1 cellular context compared by ENCODE assay signal in genomic region chr15:55196458-55197361, GRCh38.
TF ChIP-seq lines count a peak whose summit lies in the region.

TSS of gene RSL24D1 (minus strand) at chr15:55196941. CDS start at chr15:55196890, 51 bp downstream.

TF ChIP-seq in HepG2, 621 proteins besides CTCF, POLR2A, EP300 and RAD21 (continued from another document and continues in another):
- TF ChIP-seq ZBTB2 (CRISPR knock-in tag; IDR thresholded peaks at IDR 0.05; ENCODE audit: low read depth) = 0 out of 2 replicates have a peak, but pooled peaks have one; percentile 29
- TF ChIP-seq ZNF557 (CRISPR knock-in tag; IDR thresholded peaks at IDR 0.05) = no peak
- peak; percentile 59; the same call in 1 of the 2 replicates for TF ChIP-seq FOXA3 (CRISPR knock-in tag; IDR thresholded peaks at IDR 0.05)
- peak; percentile 53; the same call in 1 of the 2 replicates for TF ChIP-seq ESRRA (CRISPR knock-in tag; IDR thresholded peaks at IDR 0.05; ENCODE audit: low read depth)
- TF ChIP-seq THAP7 (CRISPR knock-in tag; IDR thresholded peaks at IDR 0.05) = 0 out of 2 replicates have a peak, but pooled peaks have one; percentile 62
- 0 out of 2 replicates have a peak, but pooled peaks have one; percentile 74 for TF ChIP-seq ZNF790 (CRISPR knock-in tag; IDR thresholded peaks at IDR 0.05; ENCODE audit: borderline replicate concordance)
- peak; percentile 98 for TF ChIP-seq YEATS2 (CRISPR knock-in tag; IDR thresholded peaks at IDR 0.05; ENCODE audit: borderline replicate concordance)
- peak; percentile 78 for TF ChIP-seq MXD4 (CRISPR knock-in tag; IDR thresholded peaks at IDR 0.05)
- no peak for TF ChIP-seq ZC3H13 (CRISPR knock-in tag; IDR thresholded peaks at IDR 0.05)
- TF ChIP-seq MAZ (IDR thresholded peaks at IDR 0.05; ENCODE audit: borderline replicate concordance, low read depth, low read length) = 0 out of 2 replicates have a peak, but pooled peaks have one; percentile 18
- peak; percentile 89 for TF ChIP-seq MAZ (CRISPR knock-in tag; IDR thresholded peaks at IDR 0.05; ENCODE audit: low read depth)
- TF ChIP-seq CERS6 (CRISPR knock-in tag; IDR thresholded peaks at IDR 0.05) = no peak
- peak; percentile 71; the same call in 1 of the 2 replicates for TF ChIP-seq ZNF703 (CRISPR knock-in tag; IDR thresholded peaks at IDR 0.05; ENCODE audit: borderline replicate concordance)
- peak; percentile 89 for TF ChIP-seq U2AF1 (optimal IDR thresholded peaks at IDR 0.05; ENCODE audit: low read depth, low read length)
- TF ChIP-seq TOPORS (CRISPR knock-in tag; IDR thresholded peaks at IDR 0.05) = no peak
- TF ChIP-seq HMGXB3 (CRISPR knock-in tag; IDR thresholded peaks at IDR 0.05; ENCODE audit: borderline replicate concordance) = 0 out of 2 replicates have a peak, but pooled peaks have one; percentile 33
- TF ChIP-seq ARID4A (CRISPR knock-in tag; IDR thresholded peaks at IDR 0.05; ENCODE audit: borderline replicate concordance) = peak; percentile 92
- TF ChIP-seq FIP1L1 (IDR thresholded peaks at IDR 0.05; ENCODE audit: borderline replicate concordance, insufficient read depth, low read depth, low read length) = no peak
- TF ChIP-seq TBX3 (IDR thresholded peaks at IDR 0.05; ENCODE audit: borderline replicate concordance) = no peak
- TF ChIP-seq ZNF605 (CRISPR knock-in tag; IDR thresholded peaks at IDR 0.05) = peak; percentile 67; the same call in 1 of the 2 replicates
- TF ChIP-seq ATF7 (IDR thresholded peaks at IDR 0.05) = peak; percentile 73
- peak; percentile 53; the same call in 1 of the 2 replicates for TF ChIP-seq ATF7 (CRISPR knock-in tag; IDR thresholded peaks at IDR 0.05)
- peak; percentile 79; the same call in 1 of the 2 replicates for TF ChIP-seq ZFP91 (CRISPR knock-in tag; IDR thresholded peaks at IDR 0.05; ENCODE audit: borderline replicate concordance)
- peak; percentile 57; the same call in 1 of the 2 replicates for TF ChIP-seq ZBTB21 (CRISPR knock-in tag; IDR thresholded peaks at IDR 0.05)
- peak; percentile 65; the same call in 1 of the 2 replicates for TF ChIP-seq ZNF639 (CRISPR knock-in tag; conservative IDR thresholded peaks at IDR 0.05)
- no peak; the same call in 1 of the 2 replicates for TF ChIP-seq ZMYM3 (CRISPR knock-in tag; IDR thresholded peaks at IDR 0.05)
- TF ChIP-seq RNF2 (conservative IDR thresholded peaks at IDR 0.05; ENCODE audit: low read depth) = 0 out of 2 replicates have a peak, but pooled peaks have one; percentile 45
- 0 out of 2 replicates have a peak, but pooled peaks have one; percentile 70 for TF ChIP-seq ZSCAN9 (CRISPR knock-in tag; IDR thresholded peaks at IDR 0.05; ENCODE audit: borderline replicate concordance)
- TF ChIP-seq KMT2B (CRISPR knock-in tag; IDR thresholded peaks at IDR 0.05) = peak; percentile 96
- TF ChIP-seq PTBP1 (IDR thresholded peaks at IDR 0.05; ENCODE audit: low read depth, low read length, poor library complexity, severe bottlenecking) = no peak
- TF ChIP-seq ZKSCAN8 (CRISPR knock-in tag; IDR thresholded peaks at IDR 0.05; ENCODE audit: borderline replicate concordance) = peak; percentile 92
- 0 out of 2 replicates have a peak, but pooled peaks have one; percentile 43 for TF ChIP-seq ZNF704 (CRISPR knock-in tag; IDR thresholded peaks at IDR 0.05; ENCODE audit: borderline replicate concordance)
- peak; percentile 40; the same call in 1 of the 2 replicates for TF ChIP-seq ZIK1 (CRISPR knock-in tag; IDR thresholded peaks at IDR 0.05; ENCODE audit: borderline replicate concordance, low read depth)
- peak; percentile 87 for TF ChIP-seq ATF3 (CRISPR knock-in tag; IDR thresholded peaks at IDR 0.05)
- TF ChIP-seq KMT2A (CRISPR knock-in tag; IDR thresholded peaks at IDR 0.05) = peak; percentile 96; the same call in 1 of the 2 replicates
- 0 out of 2 replicates have a peak, but pooled peaks have one; percentile 68 for TF ChIP-seq RFXANK (CRISPR knock-in tag; IDR thresholded peaks at IDR 0.05)
- peak; percentile 51; the same call in 1 of the 2 replicates for TF ChIP-seq ZNF430 (CRISPR knock-in tag; IDR thresholded peaks at IDR 0.05)
- TF ChIP-seq ZNF761 (CRISPR knock-in tag; conservative IDR thresholded peaks at IDR 0.05) = 0 out of 2 replicates have a peak, but pooled peaks have one; percentile 52
- TF ChIP-seq LCORL (IDR thresholded peaks at IDR 0.05) = no peak
- TF ChIP-seq LCORL (CRISPR knock-in tag; IDR thresholded peaks at IDR 0.05) = no peak
- peak; percentile 94; the same call in 2 of the 3 replicates for TF ChIP-seq MXI1 (IDR thresholded peaks at IDR 0.05; ENCODE audit: borderline replicate concordance, low read depth, low read length)
- no peak for TF ChIP-seq FOXA1 (IDR thresholded peaks at IDR 0.05)
- peak; percentile 32; the same call in 1 of the 2 replicates for TF ChIP-seq FOXA1 (CRISPR knock-in tag; IDR thresholded peaks at IDR 0.05)
- peak; percentile 83 for TF ChIP-seq ARNT2 (CRISPR knock-in tag; IDR thresholded peaks at IDR 0.05; ENCODE audit: low read depth)
- TF ChIP-seq REPIN1 (CRISPR knock-in tag; IDR thresholded peaks at IDR 0.05; ENCODE audit: borderline replicate concordance, low read depth) = peak; percentile 68
- peak; percentile 75 for TF ChIP-seq TFDP2 (CRISPR knock-in tag; IDR thresholded peaks at IDR 0.05)
